ENCODE assay signal across 1 cellular context in the genomic region with DNA sequence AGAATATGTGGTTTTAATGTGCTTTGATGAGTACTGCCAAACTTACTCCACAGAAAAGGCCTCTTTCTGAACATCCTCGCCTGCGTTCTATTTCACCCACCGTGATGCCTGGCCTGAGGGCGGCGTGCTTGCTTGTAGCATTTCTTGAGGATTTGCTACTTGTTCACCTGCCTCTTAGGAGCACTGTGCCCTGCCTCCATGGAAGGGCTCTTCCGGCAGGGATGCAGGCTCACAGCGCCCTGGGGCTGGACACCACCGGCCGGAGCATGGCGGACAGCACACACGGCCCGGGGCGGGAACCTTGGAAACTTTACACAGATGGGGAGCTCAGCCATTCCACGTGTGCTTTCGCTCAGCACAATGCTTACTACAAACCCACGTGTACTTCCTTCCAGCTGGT.
TF ChIP-seq lines count a peak whose summit lies in the region.

No MANE protein-coding gene starts in this region.

TF ChIP-seq in H1, 55 proteins besides CTCF, POLR2A, EP300 and RAD21:
- TF ChIP-seq POLR2AphosphoS5 (IDR thresholded peaks at IDR 0.05; ENCODE audit: low read depth, low read length) (peak; percentile 16; the same call in 1 of the 2 replicates), CBX5 (IDR thresholded peaks at IDR 0.05; ENCODE audit: low read depth, low read length) (no peak), TEAD4 (IDR thresholded peaks at IDR 0.05; ENCODE audit: low read depth, low read length) (no peak), RXRA (IDR thresholded peaks at IDR 0.05; ENCODE audit: insufficient read depth, low read depth, low read length) (no peak)
